In the genomic region with DNA sequence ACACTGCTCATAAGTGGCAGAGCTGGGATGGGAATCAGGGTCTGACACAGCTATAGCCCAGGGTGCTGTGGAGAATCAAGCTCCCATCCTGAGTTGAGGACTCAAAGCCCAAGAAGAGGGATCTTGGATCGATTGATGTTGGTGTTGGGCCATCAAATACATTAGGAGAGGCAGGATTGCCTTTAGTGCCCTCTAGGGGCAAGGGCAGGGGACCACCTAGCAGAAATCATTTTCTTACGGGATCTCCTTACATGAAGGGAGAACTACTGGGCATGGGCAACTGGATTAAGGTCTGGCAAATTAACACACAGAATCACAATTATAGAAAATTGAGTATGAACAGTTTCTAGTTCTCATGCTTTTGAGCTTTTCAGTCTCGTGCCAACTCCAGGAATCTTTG, we compare ENCODE assay signal across 9 cellular contexts. TPM values are rescaled to one million over a fixed set of nuclear protein-coding genes. Genes with fewer than 3 reads are reported as not detected.
DNase-seq lines count a peak whose midpoint lies in the region; ATAC-seq and TF ChIP-seq lines count a peak whose summit lies in the region.
"Had no signal": no experiment of that assay in that cellular context is flagged by ENCODE, and none has a peak within 500 bp of the region (broad histone marks: within the 10 kb centered on the region; RNA-seq: fewer than 3 reads in every experiment).

No MANE protein-coding gene starts in this region.

- H4K20me1 ChIP-seq in H9 (ENCODE audit: control insufficient read depth, insufficient read depth, insufficient read length) (no peaks in the 10 kb centered on the region), SU-DHL-6 (ENCODE audit: low read depth, low read length) (no peaks in the 10 kb centered on the region)

- peak; percentile 73 for TF ChIP-seq CTCF in H9 (conservative IDR thresholded peaks at IDR 0.05)
- TF ChIP-seq CTCF in SU-DHL-6 (IDR thresholded peaks at IDR 0.05; ENCODE audit: insufficient read depth, low read length, poor library complexity, severe bottlenecking), result peak; percentile 59
- TF ChIP-seq CTCF in right lobe of liver (IDR thresholded peaks at IDR 0.05), result peak; percentile 22 to 46 (median 40)
- no peak for TF ChIP-seq CTCF in foreskin fibroblast (IDR thresholded peaks at IDR 0.05; ENCODE audit: low read depth, low read length)

- H3K4me1 ChIP-seq in H9 (ENCODE audit: insufficient read depth, low read length) (no peaks in the 10 kb centered on the region), right lobe of liver (no peaks in the 10 kb centered on the region)

- intact Hi-C loops in right lobe of liver (cut with DNase I), result no loop called here

- H3F3A ChIP-seq in SU-DHL-6 (ENCODE audit: insufficient read depth), result no peaks in the 10 kb centered on the region

- H3K36me3 ChIP-seq in SU-DHL-6 (ENCODE audit: low read length) (no peaks in the 10 kb centered on the region), right lobe of liver (no peaks in the 10 kb centered on the region)

- no peak overlapping the region for H2BK12ac ChIP-seq in H9 (ENCODE audit: insufficient read length, low read depth, low read length)

- no peak overlapping the region for H2BK15ac ChIP-seq in H9 (ENCODE audit: low read depth, low read length)

- H3K4me3 ChIP-seq in SU-DHL-6 (ENCODE audit: insufficient read depth, low read length, poor library complexity, severe bottlenecking), result no peak overlapping the region
- H3K4me3 ChIP-seq in right lobe of liver, result no peak overlapping the region
- no peak overlapping the region for H3K4me3 ChIP-seq in foreskin fibroblast (ENCODE audit: low read depth in 1 of 2, low read length in 2 of 2)

- H3K56ac ChIP-seq in H9 (ENCODE audit: insufficient read length, low read depth, low read length), result no peak overlapping the region

- H2BK120ac ChIP-seq in H9 (ENCODE audit: low read depth, low read length, poor library complexity, severe bottlenecking), result no peak overlapping the region

- H4K91ac ChIP-seq in H9 (ENCODE audit: insufficient read length, low read depth, low read length), result no peak overlapping the region

- no peak overlapping the region for H2AK5ac ChIP-seq in H9 (ENCODE audit: insufficient read length, low read length)

- POLR2A ChIA-PET in naive thymus-derived CD8-positive, alpha-beta T cell (lab: Charles Lee), result no interaction called here

- WGBS in H9 (ENCODE audit: extremely low coverage, insufficient read length, low lambda C conversion rate), result no CpG with 5 or more reads among the region's 3 CpGs
- 54% methylated on average over 3 of the region's 3 CpGs for WGBS in right lobe of liver (ENCODE audit: insufficient coverage, low coverage, low lambda C conversion rate, missing lambda C conversion rate)

- H3K4me2 ChIP-seq in H9 (ENCODE audit: insufficient read depth, insufficient read length, low read length) (no peak overlapping the region), SU-DHL-6 (ENCODE audit: low read depth, low read length, poor library complexity, severe bottlenecking) (no peak overlapping the region)

- no peak overlapping the region for H4K5ac ChIP-seq in H9 (ENCODE audit: insufficient read length, low read depth, low read length)

- H4K8ac ChIP-seq in H9 (replicated peaks; ENCODE audit: insufficient read length, low read depth, low read length), result no peak overlapping the region

- no peaks in the 10 kb centered on the region for H3K79me1 ChIP-seq in H9 (ENCODE audit: insufficient read depth, low read depth, low read length, poor library complexity, severe bottlenecking)

- H3K18ac ChIP-seq in H9 (ENCODE audit: insufficient read length, low read depth, low read length), result no peak overlapping the region

- no peaks in the 10 kb centered on the region; the same call in 1 of the 2 replicates for H3K27me3 Mint-ChIP-seq in H9 (ENCODE audit: low read depth)
- peaks cover 7 to 18% (median 10%) of the 10 kb centered on the region in 5 donors for H3K27me3 Mint-ChIP-seq in naive thymus-derived CD8-positive, alpha-beta T cell

- DNase-seq in DMS53 (lab: John Stamatoyannopoulos, UW) (peak; percentile 75), H9 (peak; percentile 46), right lobe of liver (no peak), OCI-M2 (lab: John Stamatoyannopoulos, UW; ENCODE audit: unreplicated experiment) (no peak), NCI-H1092 treated with DMSO at 0.1 percent for 48 hours (lab: John Stamatoyannopoulos, UW) (no peak), foreskin fibroblast (no peak)
- DNase-seq in naive thymus-derived CD8-positive, alpha-beta T cell, result no peak
- DNase-seq: aorta had no signal

- no peak overlapping the region for H3T11ph ChIP-seq in H9 (ENCODE audit: low read length)

- TF ChIP-seq POLR2A in right lobe of liver (IDR thresholded peaks at IDR 0.05), result no peak

- no peaks in the 10 kb centered on the region for H3K27me3 ChIP-seq in H9 (ENCODE audit: insufficient read depth, low read length)
- no peaks in the 10 kb centered on the region for H3K27me3 ChIP-seq in SU-DHL-6 (ENCODE audit: low read length)
- H3K27me3 ChIP-seq in right lobe of liver, result no peaks in the 10 kb centered on the region

- ATAC-seq in right lobe of liver, result peak; percentile 47 to 58 (median 54)
- ATAC-seq in naive thymus-derived CD8-positive, alpha-beta T cell, result no peak

- H3K4ac ChIP-seq in H9 (ENCODE audit: low read depth, low read length), result no peak overlapping the region

- H3K4me3 Mint-ChIP-seq in H9, result no peak overlapping the region
- H3K4me3 Mint-ChIP-seq in naive thymus-derived CD8-positive, alpha-beta T cell, result no peak overlapping the region

- no peak overlapping the region for H3K27ac Mint-ChIP-seq in H9
- no peak overlapping the region for H3K27ac Mint-ChIP-seq in naive thymus-derived CD8-positive, alpha-beta T cell

- H3K9ac ChIP-seq in H9 (ENCODE audit: extremely low read depth, insufficient read length, low read length) (no peak overlapping the region), SU-DHL-6 (ENCODE audit: low read length) (no peak overlapping the region)

- no peak overlapping the region for H2BK20ac ChIP-seq in H9 (ENCODE audit: low read depth, low read length, poor library complexity, severe bottlenecking)

- H2BK5ac ChIP-seq in H9 (ENCODE audit: insufficient read length, low read length), result no peak overlapping the region

- H3K23me2 ChIP-seq in H9 (ENCODE audit: insufficient read length, low read depth, low read length, poor library complexity, severe bottlenecking), result no peaks in the 10 kb centered on the region

- H3K79me2 ChIP-seq in H9 (ENCODE audit: insufficient read depth, low read length) (no peaks in the 10 kb centered on the region), SU-DHL-6 (ENCODE audit: insufficient read depth, low read length) (no peaks in the 10 kb centered on the region)

- H3K36me3 Mint-ChIP-seq in H9 (ENCODE audit: insufficient read depth in 1 of 3, low read depth in 3 of 3), result no peaks in the 10 kb centered on the region
- H3K36me3 Mint-ChIP-seq in naive thymus-derived CD8-positive, alpha-beta T cell, result no peaks in the 10 kb centered on the region

- H3K4me1 Mint-ChIP-seq in H9, result no peaks in the 10 kb centered on the region; a peak in 1 of 4 replicates
- H3K4me1 Mint-ChIP-seq in naive thymus-derived CD8-positive, alpha-beta T cell, result no peaks in the 10 kb centered on the region

- no peaks in the 10 kb centered on the region for H3K9me3 Mint-ChIP-seq in H9
- no peaks in the 10 kb centered on the region for H3K9me3 Mint-ChIP-seq in naive thymus-derived CD8-positive, alpha-beta T cell

- H3K14ac ChIP-seq in H9 (ENCODE audit: insufficient read depth, low read length), result no peak overlapping the region

- no peak overlapping the region for H3K27ac ChIP-seq in H9 (ENCODE audit: insufficient read length, low read depth, low read length)
- no peak overlapping the region for H3K27ac ChIP-seq in SU-DHL-6 (ENCODE audit: low read depth, low read length)
- H3K27ac ChIP-seq in right lobe of liver, result no peak overlapping the region

- no peaks in the 10 kb centered on the region for H3K9me2 ChIP-seq in SU-DHL-6 (replicated peaks; ENCODE audit: insufficient read depth, low read length)

- H3K9me3 ChIP-seq in H9 (ENCODE audit: control insufficient read depth, low read depth, low read length) (no peaks in the 10 kb centered on the region), SU-DHL-6 (ENCODE audit: insufficient read depth, low read length) (no peaks in the 10 kb centered on the region), right lobe of liver (no peaks in the 10 kb centered on the region)

- H3K23ac ChIP-seq in H9 (ENCODE audit: insufficient read length, low read depth, low read length), result no peak overlapping the region

- no peak overlapping the region for H2AFZ ChIP-seq in H9 (ENCODE audit: low read length)
- no peak overlapping the region for H2AFZ ChIP-seq in SU-DHL-6 (ENCODE audit: low read depth, low read length, severe bottlenecking)

RNA-seq across cellular contexts. Expression of gene EMSY, which starts 24.9 kb away (rescaled TPM):
- 26.5 and 29.3 TPM in 2 replicates for total RNA-seq in H9 (2021)
- 10 to 100 TPM in 2 of 6 experiments, 1 to 10 TPM in 4; 6.1 to 15.2 (median 7.2) TPM for total RNA-seq in right lobe of liver
- total RNA-seq in naive thymus-derived CD8-positive, alpha-beta T cell, result 10 to 100 TPM; 48.7 to 49.3 TPM
- polyA plus RNA-seq in naive thymus-derived CD8-positive, alpha-beta T cell, result 10 to 100 TPM; 16.7 to 22.7 (median 21.4) TPM

RNA-seq across cellular contexts. Expression of gene GVQW3, which starts 38.8 kb away (rescaled TPM):
- 4.5 and 4.7 TPM in 2 replicates for total RNA-seq in H9 (2021)
- under 1 TPM in 5 of 6 experiments, not detected in 1; 0.32 to 0.84 (median 0.49) TPM for total RNA-seq in right lobe of liver
- 1 to 10 TPM; 7.4 to 7.8 TPM for total RNA-seq in naive thymus-derived CD8-positive, alpha-beta T cell
- polyA plus RNA-seq in naive thymus-derived CD8-positive, alpha-beta T cell, result 1 to 10 TPM; 1.9 to 2.6 (median 2.3) TPM

RNA-seq across cellular contexts. Expression of gene THAP12, which starts 39.0 kb away (rescaled TPM):
- total RNA-seq in H9 (2021) (42.5 and 43.0 TPM in 2 replicates), right lobe of liver (10 to 100 TPM; 11.5 to 15.8 (median 12.5) TPM)
- 10 to 100 TPM; 52.4 to 57.0 TPM for total RNA-seq in naive thymus-derived CD8-positive, alpha-beta T cell
- polyA plus RNA-seq in naive thymus-derived CD8-positive, alpha-beta T cell, result 10 to 100 TPM; 58.6 to 66.3 (median 58.9) TPM

Comparison
In these comparisons a context has a peak if more than half of its experiments do, and no peak if none do; other contexts are left out.
1. DNase-seq: peak in DMS53 (single experiment) and H9 (single experiment); none in right lobe of liver (0 of 3), OCI-M2 (single experiment), NCI-H1092 treated with DMSO at 0.1 percent for 48 hours (single experiment), foreskin fibroblast (0 of 2) and naive thymus-derived CD8-positive, alpha-beta T cell (0 of 10).
2. ATAC-seq: peak in right lobe of liver (4 of 4); none in naive thymus-derived CD8-positive, alpha-beta T cell (0 of 2).